Comparison of ENCODE assay signal across 1 cellular context in the genomic region with DNA sequence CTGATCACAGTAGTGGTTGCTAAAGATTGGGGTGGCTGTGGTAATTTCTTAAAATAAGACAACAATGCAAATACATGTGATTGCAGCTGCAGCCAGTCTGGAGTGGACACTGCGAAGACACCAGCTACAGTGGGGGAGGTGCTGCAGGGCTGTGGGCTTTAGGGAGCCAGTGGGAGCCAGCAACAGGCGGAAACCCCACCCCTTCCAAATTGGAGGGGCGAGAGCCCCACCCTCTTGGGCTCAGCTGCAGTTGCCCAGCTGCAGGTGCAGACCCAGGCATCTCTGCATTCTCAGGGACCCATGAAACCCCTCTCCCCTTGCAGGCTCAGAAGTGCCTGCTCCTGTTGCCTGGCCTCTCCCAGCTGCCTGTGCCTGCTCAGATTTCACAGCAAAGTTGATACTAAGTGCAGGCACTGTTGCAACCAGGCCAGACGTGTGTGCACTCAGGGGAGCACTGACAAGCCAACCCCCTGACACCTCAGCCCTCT.
TF ChIP-seq lines count a peak whose summit lies in the region.

No MANE protein-coding gene starts in this region.

TF ChIP-seq in GM23338, 12 proteins besides CTCF, POLR2A, EP300 and RAD21:
- TF ChIP-seq POLR2AphosphoS5 (IDR thresholded peaks at IDR 0.05; ENCODE audit: low read depth) (no peak), NANOG (IDR thresholded peaks at IDR 0.05; ENCODE audit: borderline replicate concordance) (no peak), STAT1 (IDR thresholded peaks at IDR 0.05; ENCODE audit: unreplicated experiment) (no peak), CREB1 (CRISPR knock-in tag; IDR thresholded peaks at IDR 0.05; ENCODE audit: low read depth) (no peak), ZNF331 (CRISPR knock-in tag; IDR thresholded peaks at IDR 0.05; ENCODE audit: low read depth) (no peak), ZNF114 (CRISPR knock-in tag; IDR thresholded peaks at IDR 0.05) (no peak), JUNB (IDR thresholded peaks at IDR 0.05; ENCODE audit: unreplicated experiment) (no peak), EZH2 (IDR thresholded peaks at IDR 0.05; ENCODE audit: low read depth, unreplicated experiment) (no peak), EZH2phosphoT487 (IDR thresholded peaks at IDR 0.05; ENCODE audit: unreplicated experiment) (no peak)
- TF ChIP-seq, protein P1, sequence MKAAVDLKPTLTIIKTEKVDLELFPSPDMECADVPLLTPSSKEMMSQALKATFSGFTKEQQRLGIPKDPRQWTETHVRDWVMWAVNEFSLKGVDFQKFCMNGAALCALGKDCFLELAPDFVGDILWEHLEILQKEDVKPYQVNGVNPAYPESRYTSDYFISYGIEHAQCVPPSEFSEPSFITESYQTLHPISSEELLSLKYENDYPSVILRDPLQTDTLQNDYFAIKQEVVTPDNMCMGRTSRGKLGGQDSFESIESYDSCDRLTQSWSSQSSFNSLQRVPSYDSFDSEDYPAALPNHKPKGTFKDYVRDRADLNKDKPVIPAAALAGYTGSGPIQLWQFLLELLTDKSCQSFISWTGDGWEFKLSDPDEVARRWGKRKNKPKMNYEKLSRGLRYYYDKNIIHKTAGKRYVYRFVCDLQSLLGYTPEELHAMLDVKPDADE (IDR thresholded peaks at IDR 0.05) = no peak
- TF ChIP-seq, protein P2, sequence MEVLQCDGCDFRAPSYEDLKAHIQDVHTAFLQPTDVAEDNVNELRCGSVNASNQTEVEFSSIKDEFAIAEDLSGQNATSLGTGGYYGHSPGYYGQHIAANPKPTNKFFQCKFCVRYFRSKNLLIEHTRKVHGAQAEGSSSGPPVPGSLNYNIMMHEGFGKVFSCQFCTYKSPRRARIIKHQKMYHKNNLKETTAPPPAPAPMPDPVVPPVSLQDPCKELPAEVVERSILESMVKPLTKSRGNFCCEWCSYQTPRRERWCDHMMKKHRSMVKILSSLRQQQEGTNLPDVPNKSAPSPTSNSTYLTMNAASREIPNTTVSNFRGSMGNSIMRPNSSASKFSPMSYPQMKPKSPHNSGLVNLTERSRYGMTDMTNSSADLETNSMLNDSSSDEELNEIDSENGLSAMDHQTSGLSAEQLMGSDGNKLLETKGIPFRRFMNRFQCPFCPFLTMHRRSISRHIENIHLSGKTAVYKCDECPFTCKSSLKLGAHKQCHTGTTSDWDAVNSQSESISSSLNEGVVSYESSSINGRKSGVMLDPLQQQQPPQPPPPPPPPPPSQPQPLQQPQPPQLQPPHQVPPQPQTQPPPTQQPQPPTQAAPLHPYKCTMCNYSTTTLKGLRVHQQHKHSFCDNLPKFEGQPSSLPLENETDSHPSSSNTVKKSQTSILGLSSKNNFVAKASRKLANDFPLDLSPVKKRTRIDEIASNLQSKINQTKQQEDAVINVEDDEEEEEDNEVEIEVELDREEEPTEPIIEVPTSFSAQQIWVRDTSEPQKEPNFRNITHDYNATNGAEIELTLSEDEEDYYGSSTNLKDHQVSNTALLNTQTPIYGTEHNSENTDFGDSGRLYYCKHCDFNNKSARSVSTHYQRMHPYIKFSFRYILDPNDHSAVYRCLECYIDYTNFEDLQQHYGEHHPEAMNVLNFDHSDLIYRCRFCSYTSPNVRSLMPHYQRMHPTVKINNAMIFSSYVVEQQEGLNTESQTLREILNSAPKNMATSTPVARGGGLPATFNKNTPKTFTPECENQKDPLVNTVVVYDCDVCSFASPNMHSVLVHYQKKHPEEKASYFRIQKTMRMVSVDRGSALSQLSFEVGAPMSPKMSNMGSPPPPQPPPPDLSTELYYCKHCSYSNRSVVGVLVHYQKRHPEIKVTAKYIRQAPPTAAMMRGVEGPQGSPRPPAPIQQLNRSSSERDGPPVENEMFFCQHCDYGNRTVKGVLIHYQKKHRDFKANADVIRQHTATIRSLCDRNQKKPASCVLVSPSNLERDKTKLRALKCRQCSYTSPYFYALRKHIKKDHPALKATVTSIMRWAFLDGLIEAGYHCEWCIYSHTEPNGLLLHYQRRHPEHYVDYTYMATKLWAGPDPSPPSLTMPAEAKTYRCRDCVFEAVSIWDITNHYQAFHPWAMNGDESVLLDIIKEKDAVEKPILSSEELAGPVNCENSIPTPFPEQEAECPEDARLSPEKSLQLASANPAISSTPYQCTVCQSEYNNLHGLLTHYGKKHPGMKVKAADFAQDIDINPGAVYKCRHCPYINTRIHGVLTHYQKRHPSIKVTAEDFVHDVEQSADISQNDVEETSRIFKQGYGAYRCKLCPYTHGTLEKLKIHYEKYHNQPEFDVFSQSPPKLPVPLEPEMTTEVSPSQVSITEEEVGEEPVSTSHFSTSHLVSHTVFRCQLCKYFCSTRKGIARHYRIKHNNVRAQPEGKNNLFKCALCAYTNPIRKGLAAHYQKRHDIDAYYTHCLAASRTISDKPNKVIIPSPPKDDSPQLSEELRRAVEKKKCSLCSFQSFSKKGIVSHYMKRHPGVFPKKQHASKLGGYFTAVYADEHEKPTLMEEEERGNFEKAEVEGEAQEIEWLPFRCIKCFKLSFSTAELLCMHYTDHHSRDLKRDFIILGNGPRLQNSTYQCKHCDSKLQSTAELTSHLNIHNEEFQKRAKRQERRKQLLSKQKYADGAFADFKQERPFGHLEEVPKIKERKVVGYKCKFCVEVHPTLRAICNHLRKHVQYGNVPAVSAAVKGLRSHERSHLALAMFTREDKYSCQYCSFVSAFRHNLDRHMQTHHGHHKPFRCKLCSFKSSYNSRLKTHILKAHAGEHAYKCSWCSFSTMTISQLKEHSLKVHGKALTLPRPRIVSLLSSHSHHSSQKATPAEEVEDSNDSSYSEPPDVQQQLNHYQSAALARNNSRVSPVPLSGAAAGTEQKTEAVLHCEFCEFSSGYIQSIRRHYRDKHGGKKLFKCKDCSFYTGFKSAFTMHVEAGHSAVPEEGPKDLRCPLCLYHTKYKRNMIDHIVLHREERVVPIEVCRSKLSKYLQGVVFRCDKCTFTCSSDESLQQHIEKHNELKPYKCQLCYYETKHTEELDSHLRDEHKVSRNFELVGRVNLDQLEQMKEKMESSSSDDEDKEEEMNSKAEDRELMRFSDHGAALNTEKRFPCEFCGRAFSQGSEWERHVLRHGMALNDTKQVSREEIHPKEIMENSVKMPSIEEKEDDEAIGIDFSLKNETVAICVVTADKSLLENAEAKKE (CRISPR knock-in tag; IDR thresholded peaks at IDR 0.05) = no peak
- TF ChIP-seq, protein P3, sequence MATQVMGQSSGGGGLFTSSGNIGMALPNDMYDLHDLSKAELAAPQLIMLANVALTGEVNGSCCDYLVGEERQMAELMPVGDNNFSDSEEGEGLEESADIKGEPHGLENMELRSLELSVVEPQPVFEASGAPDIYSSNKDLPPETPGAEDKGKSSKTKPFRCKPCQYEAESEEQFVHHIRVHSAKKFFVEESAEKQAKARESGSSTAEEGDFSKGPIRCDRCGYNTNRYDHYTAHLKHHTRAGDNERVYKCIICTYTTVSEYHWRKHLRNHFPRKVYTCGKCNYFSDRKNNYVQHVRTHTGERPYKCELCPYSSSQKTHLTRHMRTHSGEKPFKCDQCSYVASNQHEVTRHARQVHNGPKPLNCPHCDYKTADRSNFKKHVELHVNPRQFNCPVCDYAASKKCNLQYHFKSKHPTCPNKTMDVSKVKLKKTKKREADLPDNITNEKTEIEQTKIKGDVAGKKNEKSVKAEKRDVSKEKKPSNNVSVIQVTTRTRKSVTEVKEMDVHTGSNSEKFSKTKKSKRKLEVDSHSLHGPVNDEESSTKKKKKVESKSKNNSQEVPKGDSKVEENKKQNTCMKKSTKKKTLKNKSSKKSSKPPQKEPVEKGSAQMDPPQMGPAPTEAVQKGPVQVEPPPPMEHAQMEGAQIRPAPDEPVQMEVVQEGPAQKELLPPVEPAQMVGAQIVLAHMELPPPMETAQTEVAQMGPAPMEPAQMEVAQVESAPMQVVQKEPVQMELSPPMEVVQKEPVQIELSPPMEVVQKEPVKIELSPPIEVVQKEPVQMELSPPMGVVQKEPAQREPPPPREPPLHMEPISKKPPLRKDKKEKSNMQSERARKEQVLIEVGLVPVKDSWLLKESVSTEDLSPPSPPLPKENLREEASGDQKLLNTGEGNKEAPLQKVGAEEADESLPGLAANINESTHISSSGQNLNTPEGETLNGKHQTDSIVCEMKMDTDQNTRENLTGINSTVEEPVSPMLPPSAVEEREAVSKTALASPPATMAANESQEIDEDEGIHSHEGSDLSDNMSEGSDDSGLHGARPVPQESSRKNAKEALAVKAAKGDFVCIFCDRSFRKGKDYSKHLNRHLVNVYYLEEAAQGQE (IDR thresholded peaks at IDR 0.05; ENCODE audit: unreplicated experiment) = no peak
